ENCODE assay signal across 2 cellular contexts in the genomic region with DNA sequence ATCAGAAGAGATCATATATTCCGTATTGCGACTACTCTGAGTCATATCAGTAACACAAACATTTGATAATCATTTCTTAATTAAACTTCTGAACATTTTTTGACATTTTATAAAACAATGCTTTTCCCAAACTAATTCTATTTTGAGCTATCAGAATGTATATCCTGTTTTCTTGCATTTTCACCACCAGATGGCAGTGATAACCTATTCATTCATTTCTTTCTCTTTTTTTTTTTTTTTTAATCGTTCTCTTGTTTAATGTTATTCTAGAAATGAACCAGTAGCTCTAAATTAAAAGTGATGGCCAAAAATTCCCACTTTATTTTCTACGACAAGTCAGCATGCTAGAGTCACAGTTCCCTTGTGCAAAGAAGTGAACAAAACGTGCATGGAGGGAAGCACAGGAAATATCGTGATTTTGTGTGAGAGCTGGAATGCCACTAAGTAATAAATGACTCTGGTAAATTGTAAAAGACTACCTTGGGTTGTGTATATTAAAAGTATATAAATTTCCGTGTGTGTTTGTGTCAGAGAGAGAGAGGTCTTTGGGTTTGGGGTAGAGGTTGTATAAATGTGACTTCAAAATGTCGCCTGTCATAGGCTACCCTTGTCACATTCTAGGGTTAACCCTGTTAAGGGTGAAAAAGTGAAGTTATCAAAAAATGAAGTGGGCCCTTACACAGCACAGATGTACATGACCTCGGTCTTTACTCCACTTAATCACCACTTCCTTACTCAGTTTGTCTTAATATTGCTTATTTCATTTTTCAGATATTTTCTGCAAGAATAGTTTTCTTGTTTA.
TF ChIP-seq lines count a peak whose summit lies in the region.

No MANE protein-coding gene starts in this region.

TF ChIP-seq in GM12878, 131 proteins besides CTCF, POLR2A, EP300 and RAD21:
- TF ChIP-seq KLF5 (IDR thresholded peaks at IDR 0.05; ENCODE audit: partially characterized antibody): no peak
- TF ChIP-seq ZNF384 (IDR thresholded peaks at IDR 0.05; ENCODE audit: borderline replicate concordance, low read depth, low read length): peak; percentile 94
- peak; percentile 72; the same call in 1 of the 2 replicates for TF ChIP-seq SMC3 (IDR thresholded peaks at IDR 0.05; ENCODE audit: borderline replicate concordance, low read length)

TF ChIP-seq in HepG2, 621 proteins besides CTCF, POLR2A, EP300 and RAD21:
- TF ChIP-seq ZSCAN20 (CRISPR knock-in tag; IDR thresholded peaks at IDR 0.05; ENCODE audit: borderline replicate concordance) (no peak), ZNF12 (CRISPR knock-in tag; IDR thresholded peaks at IDR 0.05) (no peak), NFIC (IDR thresholded peaks at IDR 0.05; ENCODE audit: low read length) (no peak), ZNF773 (CRISPR knock-in tag; IDR thresholded peaks at IDR 0.05; ENCODE audit: borderline replicate concordance) (no peak), WIZ (CRISPR knock-in tag; IDR thresholded peaks at IDR 0.05) (no peak), SNAPC2 (CRISPR knock-in tag; IDR thresholded peaks at IDR 0.05) (no peak), ZNF547 (CRISPR knock-in tag; IDR thresholded peaks at IDR 0.05) (no peak), STAG1 (CRISPR knock-in tag; IDR thresholded peaks at IDR 0.05) (peak; percentile 70), SMC3 (IDR thresholded peaks at IDR 0.05; ENCODE audit: low read length) (peak; percentile 56; the same call in 1 of the 2 replicates), ELF4 (CRISPR knock-in tag; IDR thresholded peaks at IDR 0.05; ENCODE audit: borderline replicate concordance) (no peak)
- TF ChIP-seq, protein P1, sequence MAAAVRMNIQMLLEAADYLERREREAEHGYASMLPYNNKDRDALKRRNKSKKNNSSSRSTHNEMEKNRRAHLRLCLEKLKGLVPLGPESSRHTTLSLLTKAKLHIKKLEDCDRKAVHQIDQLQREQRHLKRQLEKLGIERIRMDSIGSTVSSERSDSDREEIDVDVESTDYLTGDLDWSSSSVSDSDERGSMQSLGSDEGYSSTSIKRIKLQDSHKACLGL (CRISPR knock-in tag; IDR thresholded peaks at IDR 0.05): no peak
- TF ChIP-seq, protein P2, sequence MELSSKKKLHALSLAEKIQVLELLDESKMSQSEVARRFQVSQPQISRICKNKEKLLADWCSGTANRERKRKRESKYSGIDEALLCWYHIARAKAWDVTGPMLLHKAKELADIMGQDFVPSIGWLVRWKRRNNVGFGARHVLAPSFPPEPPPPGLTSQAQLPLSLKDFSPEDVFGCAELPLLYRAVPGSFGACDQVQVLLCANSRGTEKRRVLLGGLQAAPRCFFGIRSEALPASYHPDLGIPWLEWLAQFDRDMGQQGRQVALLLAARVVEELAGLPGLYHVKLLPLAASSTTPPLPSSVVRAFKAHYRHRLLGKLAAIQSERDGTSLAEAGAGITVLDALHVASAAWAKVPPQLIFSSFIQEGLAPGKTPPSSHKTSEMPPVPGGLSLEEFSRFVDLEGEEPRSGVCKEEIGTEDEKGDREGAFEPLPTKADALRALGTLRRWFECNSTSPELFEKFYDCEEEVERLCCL (CRISPR knock-in tag; IDR thresholded peaks at IDR 0.05; ENCODE audit: borderline replicate concordance): no peak
- TF ChIP-seq, protein P3, sequence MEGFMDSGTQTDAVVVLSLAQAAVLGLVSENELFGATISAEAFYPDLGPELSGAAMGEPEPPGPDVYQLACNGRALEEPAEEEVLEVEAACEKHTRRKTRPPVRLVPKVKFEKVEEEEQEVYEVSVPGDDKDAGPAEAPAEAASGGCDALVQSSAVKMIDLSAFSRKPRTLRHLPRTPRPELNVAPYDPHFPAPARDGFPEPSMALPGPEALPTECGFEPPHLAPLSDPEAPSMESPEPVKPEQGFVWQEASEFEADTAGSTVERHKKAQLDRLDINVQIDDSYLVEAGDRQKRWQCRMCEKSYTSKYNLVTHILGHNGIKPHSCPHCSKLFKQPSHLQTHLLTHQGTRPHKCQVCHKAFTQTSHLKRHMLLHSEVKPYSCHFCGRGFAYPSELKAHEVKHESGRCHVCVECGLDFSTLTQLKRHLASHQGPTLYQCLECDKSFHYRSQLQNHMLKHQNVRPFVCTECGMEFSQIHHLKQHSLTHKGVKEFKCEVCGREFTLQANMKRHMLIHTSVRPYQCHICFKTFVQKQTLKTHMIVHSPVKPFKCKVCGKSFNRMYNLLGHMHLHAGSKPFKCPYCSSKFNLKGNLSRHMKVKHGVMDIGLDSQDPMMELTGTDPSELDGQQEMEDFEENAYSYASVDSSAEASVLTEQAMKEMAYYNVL (CRISPR knock-in tag; IDR thresholded peaks at IDR 0.05; ENCODE audit: borderline replicate concordance): no peak
- TF ChIP-seq, protein P4, sequence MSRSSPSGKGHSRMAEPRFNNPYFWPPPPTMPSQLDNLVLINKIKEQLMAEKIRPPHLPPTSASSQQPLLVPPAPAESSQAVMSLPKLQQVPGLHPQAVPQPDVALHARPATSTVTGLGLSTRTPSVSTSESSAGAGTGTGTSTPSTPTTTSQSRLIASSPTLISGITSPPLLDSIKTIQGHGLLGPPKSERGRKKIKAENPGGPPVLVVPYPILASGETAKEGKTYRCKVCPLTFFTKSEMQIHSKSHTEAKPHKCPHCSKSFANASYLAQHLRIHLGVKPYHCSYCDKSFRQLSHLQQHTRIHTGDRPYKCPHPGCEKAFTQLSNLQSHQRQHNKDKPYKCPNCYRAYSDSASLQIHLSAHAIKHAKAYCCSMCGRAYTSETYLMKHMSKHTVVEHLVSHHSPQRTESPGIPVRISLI (CRISPR knock-in tag; IDR thresholded peaks at IDR 0.05; ENCODE audit: borderline replicate concordance): peak; percentile 70; the same call in 1 of the 2 replicates
- TF ChIP-seq, protein P5, sequence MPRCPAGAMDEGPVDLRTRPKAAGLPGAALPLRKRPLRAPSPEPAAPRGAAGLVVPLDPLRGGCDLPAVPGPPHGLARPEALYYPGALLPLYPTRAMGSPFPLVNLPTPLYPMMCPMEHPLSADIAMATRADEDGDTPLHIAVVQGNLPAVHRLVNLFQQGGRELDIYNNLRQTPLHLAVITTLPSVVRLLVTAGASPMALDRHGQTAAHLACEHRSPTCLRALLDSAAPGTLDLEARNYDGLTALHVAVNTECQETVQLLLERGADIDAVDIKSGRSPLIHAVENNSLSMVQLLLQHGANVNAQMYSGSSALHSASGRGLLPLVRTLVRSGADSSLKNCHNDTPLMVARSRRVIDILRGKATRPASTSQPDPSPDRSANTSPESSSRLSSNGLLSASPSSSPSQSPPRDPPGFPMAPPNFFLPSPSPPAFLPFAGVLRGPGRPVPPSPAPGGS (CRISPR knock-in tag; IDR thresholded peaks at IDR 0.05): no peak
- TF ChIP-seq, protein P6, sequence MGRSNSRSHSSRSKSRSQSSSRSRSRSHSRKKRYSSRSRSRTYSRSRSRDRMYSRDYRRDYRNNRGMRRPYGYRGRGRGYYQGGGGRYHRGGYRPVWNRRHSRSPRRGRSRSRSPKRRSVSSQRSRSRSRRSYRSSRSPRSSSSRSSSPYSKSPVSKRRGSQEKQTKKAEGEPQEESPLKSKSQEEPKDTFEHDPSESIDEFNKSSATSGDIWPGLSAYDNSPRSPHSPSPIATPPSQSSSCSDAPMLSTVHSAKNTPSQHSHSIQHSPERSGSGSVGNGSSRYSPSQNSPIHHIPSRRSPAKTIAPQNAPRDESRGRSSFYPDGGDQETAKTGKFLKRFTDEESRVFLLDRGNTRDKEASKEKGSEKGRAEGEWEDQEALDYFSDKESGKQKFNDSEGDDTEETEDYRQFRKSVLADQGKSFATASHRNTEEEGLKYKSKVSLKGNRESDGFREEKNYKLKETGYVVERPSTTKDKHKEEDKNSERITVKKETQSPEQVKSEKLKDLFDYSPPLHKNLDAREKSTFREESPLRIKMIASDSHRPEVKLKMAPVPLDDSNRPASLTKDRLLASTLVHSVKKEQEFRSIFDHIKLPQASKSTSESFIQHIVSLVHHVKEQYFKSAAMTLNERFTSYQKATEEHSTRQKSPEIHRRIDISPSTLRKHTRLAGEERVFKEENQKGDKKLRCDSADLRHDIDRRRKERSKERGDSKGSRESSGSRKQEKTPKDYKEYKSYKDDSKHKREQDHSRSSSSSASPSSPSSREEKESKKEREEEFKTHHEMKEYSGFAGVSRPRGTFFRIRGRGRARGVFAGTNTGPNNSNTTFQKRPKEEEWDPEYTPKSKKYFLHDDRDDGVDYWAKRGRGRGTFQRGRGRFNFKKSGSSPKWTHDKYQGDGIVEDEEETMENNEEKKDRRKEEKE (IDR thresholded peaks at IDR 0.05): no peak
